In genomic region chr10:114220281-114220680, GRCh38 we compare ENCODE assay signal across 36 cellular contexts. TPM values are rescaled to one million over a fixed set of nuclear protein-coding genes. Genes with fewer than 3 reads are reported as not detected.
"Had no signal": no experiment of that assay in that cellular context is flagged by ENCODE, and none has a peak within 500 bp of the region (broad histone marks: within the 10 kb centered on the region; RNA-seq: fewer than 3 reads in every experiment).

No MANE protein-coding gene starts in this region.

- H3K27me3 ChIP-seq: Peyer's patch had no signal

- H3K9me3 ChIP-seq: Peyer's patch had no signal

- H3K27ac Mint-ChIP-seq: activated B cell treated with CpG ODN at 0.5 μM for 24 hours; activated CD4-positive, alpha-beta memory T cell treated with anti-CD3 and anti-CD28 coated beads for 36 hours; activated naive CD4-positive, alpha-beta T cell treated with anti-CD3 and anti-CD28 coated beads, Interleukin-2, amount 10 ng/mL, durations not matched to agents 7 days and 5 days; activated naive CD8-positive, alpha-beta T cell; activated naive CD8-positive, alpha-beta T cell treated with anti-CD3 and anti-CD28 coated beads, Interleukin-2, amount 50 U/mL, for 24 hours; activated T-helper 1 cell treated with anti-CD3 and anti-CD28 coated beads, Interleukin-12 subunit alpha, Interleukin-12 subunit beta, Interleukin-2, Interleukin-4 antibody, amounts not matched to agents 30 ng/mL and 10 ng/mL and 1 ng/mL, durations not matched to agents 14 hours and 24 hours and 36 hours; T-helper 1 cell treated with Interleukin-12 subunit alpha and Interleukin-12 subunit beta and Interleukin-4 antibody, amounts not matched to agents 30 μg/mL and 1 μg/mL, for 36 hours; T-helper 2 cell treated with Interferon-gamma antibody and Interleukin-4, amounts not matched to agents 5 μg/mL and 100 μg/mL, for 36 hours had no signal

- FAIRE-seq: colon had no signal

- H3K4me3 ChIP-seq: Peyer's patch had no signal

- H3K27ac ChIP-seq: brain microvascular endothelial cell, Peyer's patch, RWPE1 had no signal

- DNase-seq: activated B cell treated with CpG ODN at 0.5 μM for 24 hours; activated CD4-positive, alpha-beta memory T cell treated with anti-CD3 and anti-CD28 coated beads for 36 hours; activated CD4-positive, alpha-beta T cell treated with anti-CD3 and anti-CD28 coated beads for 4 hours; activated CD4-positive, alpha-beta T cell treated with anti-CD3 and anti-CD28 coated beads, Interleukin-2, amount 50 U/mL, for 1 hour; activated CD4-positive, CD25-positive, alpha-beta regulatory T cell treated with anti-CD3 and anti-CD28 coated beads, Interleukin-2, amount 50 U/mL, for 72 hours; activated CD8-positive, alpha-beta memory T cell treated with anti-CD3 and anti-CD28 coated beads, Interleukin-2, amount 50 U/mL, for 4 hours; activated gamma-delta T cell treated with Interleukin-2 at 50 U/mL for 16 hours; activated naive CD4-positive, alpha-beta T cell treated with anti-CD3 and anti-CD28 coated beads, Interleukin-2, amount 10 ng/mL, durations not matched to agents 7 days and 5 days; activated naive CD8-positive, alpha-beta T cell treated with anti-CD3 and anti-CD28 coated beads, Interleukin-2, amount 50 U/mL, for 24 hours; activated T-cell treated with anti-CD3 and anti-CD28 coated beads for 4 hours; activated T-cell treated with anti-CD3 and anti-CD28 coated beads, Interleukin-2, amount 50 U/mL, for 4 hours; anterior cingulate cortex; brain microvascular endothelial cell; central memory CD4-positive, alpha-beta T cell; KG1; NCI-H1105; NCI-H1417 treated with DMSO at 0.1 percent for 48 hours; NCI-H187 treated with DMSO at 0.1 percent for 48 hours; NCI-H2081; NCI-H345; NCI-H524 treated with DMSO at 0.1 percent for 48 hours; NK-92 treated with Interleukin-12 subunit alpha and Interleukin-12 subunit beta, amount 100 ng/mL, for 24 hours; PC-3; Peyer's patch; SIG-M5 had no signal

- H3K4me1 ChIP-seq: Peyer's patch had no signal

- H3K4me1 Mint-ChIP-seq: activated B cell treated with CpG ODN at 0.5 μM for 24 hours; activated naive CD4-positive, alpha-beta T cell treated with anti-CD3 and anti-CD28 coated beads, Interleukin-2, amount 10 ng/mL, durations not matched to agents 7 days and 5 days; activated naive CD8-positive, alpha-beta T cell treated with anti-CD3 and anti-CD28 coated beads, Interleukin-2, amount 50 U/mL, for 24 hours had no signal

- H3K4me3 Mint-ChIP-seq: activated B cell treated with CpG ODN at 0.5 μM for 24 hours; activated CD4-positive, alpha-beta memory T cell treated with anti-CD3 and anti-CD28 coated beads for 36 hours; activated naive CD4-positive, alpha-beta T cell treated with anti-CD3 and anti-CD28 coated beads, Interleukin-2, amount 10 ng/mL, durations not matched to agents 7 days and 5 days; activated naive CD8-positive, alpha-beta T cell; activated naive CD8-positive, alpha-beta T cell treated with anti-CD3 and anti-CD28 coated beads, Interleukin-2, amount 50 U/mL, for 24 hours; activated T-cell treated with anti-CD3 and anti-CD28 coated beads, Interleukin-2, amount 50 U/mL, for 4 hours; activated T-helper 1 cell treated with anti-CD3 and anti-CD28 coated beads, Interleukin-12 subunit alpha, Interleukin-12 subunit beta, Interleukin-2, Interleukin-4 antibody, amounts not matched to agents 30 ng/mL and 10 ng/mL and 1 ng/mL, durations not matched to agents 14 hours and 24 hours and 36 hours; T-helper 1 cell treated with Interleukin-12 subunit alpha and Interleukin-12 subunit beta and Interleukin-4 antibody, amounts not matched to agents 30 μg/mL and 1 μg/mL, for 36 hours; T-helper 2 cell treated with Interferon-gamma antibody and Interleukin-4, amounts not matched to agents 5 μg/mL and 100 μg/mL, for 36 hours had no signal

- H3K9me3 Mint-ChIP-seq: activated B cell treated with CpG ODN at 0.5 μM for 24 hours; activated CD4-positive, alpha-beta memory T cell treated with anti-CD3 and anti-CD28 coated beads for 36 hours; activated naive CD4-positive, alpha-beta T cell treated with anti-CD3 and anti-CD28 coated beads, Interleukin-2, amount 10 ng/mL, durations not matched to agents 7 days and 5 days; activated naive CD8-positive, alpha-beta T cell treated with anti-CD3 and anti-CD28 coated beads, Interleukin-2, amount 50 U/mL, for 24 hours; activated T-cell treated with anti-CD3 and anti-CD28 coated beads, Interleukin-2, amount 50 U/mL, for 4 hours; activated T-helper 1 cell treated with anti-CD3 and anti-CD28 coated beads, Interleukin-12 subunit alpha, Interleukin-12 subunit beta, Interleukin-2, Interleukin-4 antibody, amounts not matched to agents 30 ng/mL and 10 ng/mL and 1 ng/mL, durations not matched to agents 14 hours and 24 hours and 36 hours; T-helper 1 cell treated with Interleukin-12 subunit alpha and Interleukin-12 subunit beta and Interleukin-4 antibody, amounts not matched to agents 30 μg/mL and 1 μg/mL, for 36 hours; T-helper 2 cell treated with Interferon-gamma antibody and Interleukin-4, amounts not matched to agents 5 μg/mL and 100 μg/mL, for 36 hours had no signal

- ATAC-seq: activated naive CD8-positive, alpha-beta T cell treated with anti-CD3 and anti-CD28 coated beads, Interleukin-2, amount 50 U/mL, for 24 hours; activated T-cell treated with anti-CD3 and anti-CD28 coated beads, Interleukin-2, amount 50 U/mL, for 4 hours; PC-3; Right ventricle myocardium inferior had no signal

- H3K36me3 ChIP-seq: brain microvascular endothelial cell, Peyer's patch had no signal

- H3K36me3 Mint-ChIP-seq: activated CD4-positive, alpha-beta memory T cell treated with anti-CD3 and anti-CD28 coated beads for 36 hours; activated naive CD4-positive, alpha-beta T cell treated with anti-CD3 and anti-CD28 coated beads, Interleukin-2, amount 10 ng/mL, durations not matched to agents 7 days and 5 days; activated naive CD8-positive, alpha-beta T cell had no signal

RNA-seq across cellular contexts. Expression of gene VWA2, which starts 18.8 kb away (rescaled TPM):
- total RNA-seq: activated B cell treated with CpG ODN at 0.5 μM for 24 hours; activated T-cell treated with anti-CD3 and anti-CD28 coated beads, Interleukin-2, amount 50 U/mL, for 4 hours; activated T-helper 1 cell treated with anti-CD3 and anti-CD28 coated beads, Interleukin-12 subunit alpha, Interleukin-12 subunit beta, Interleukin-2, Interleukin-4 antibody, amounts not matched to agents 30 ng/mL and 10 ng/mL and 1 ng/mL, durations not matched to agents 14 hours and 24 hours and 36 hours; LHCN-M2; M059J; NCI-H460; PC-3; Right ventricle myocardium inferior; SK-MEL-5 had no signal

RNA-seq across cellular contexts. Expression of gene TDRD1, which starts 41.1 kb away (rescaled TPM):
- total RNA-seq: M059J, NCI-H460, PC-3, SK-MEL-5 had no signal
